ENCODE assay signal across 8 cellular contexts in genomic region chr16:67873435-67874146, GRCh38. TPM values are rescaled to one million over a fixed set of nuclear protein-coding genes. Genes with fewer than 3 reads are reported as not detected.
DNase-seq lines count a peak whose midpoint lies in the region; ATAC-seq and TF ChIP-seq lines count a peak whose summit lies in the region.

No MANE protein-coding gene starts in this region.

- peak in 2 of 61 donors; percentile 29 to 35 for DNase-seq in caudate nucleus (lab: John Stamatoyannopoulos, UW)
- DNase-seq in mucosa of descending colon = no peak
- DNase-seq in activated CD4-positive, alpha-beta T cell treated with anti-CD3 and anti-CD28 coated beads, Interleukin-2, amount 50 U/mL, for 1 hour = no peak

- H3K27ac ChIP-seq in HUES48 (ENCODE audit: low read depth, low read length) (peak overlapping the region; percentile 64), caudate nucleus (ENCODE audit: low read depth, low read length) (peak overlapping the region; percentile 85)

- H3K4me1 ChIP-seq in HUES48 (ENCODE audit: control insufficient read depth, insufficient read depth, low read length) (peaks cover 2% of the 10 kb centered on the region; the same call in 1 of the 2 replicates), mucosa of descending colon (ENCODE audit: low read depth) (peaks cover 9% of the 10 kb centered on the region)

- H3K36me3 ChIP-seq in HUES48 (ENCODE audit: control insufficient read depth, insufficient read depth, low read length) (peaks cover 64% of the 10 kb centered on the region), mucosa of descending colon (ENCODE audit: low read depth) (peaks cover 15% of the 10 kb centered on the region)

- ATAC-seq in GM18502 (IDR thresholded peaks at IDR 0.05; ENCODE audit: poor library complexity, unreplicated experiment) = peak; percentile 3
- peak; percentile 49 for ATAC-seq in mucosa of descending colon
- no peak for ATAC-seq in GM19324 (IDR thresholded peaks at IDR 0.05; ENCODE audit: low FRiP score, unreplicated experiment)
- no peak for ATAC-seq in HG03097 (IDR thresholded peaks at IDR 0.05; ENCODE audit: low FRiP score, unreplicated experiment)
- no peak for ATAC-seq in GM18870 (IDR thresholded peaks at IDR 0.05; ENCODE audit: unreplicated experiment)

- no peaks in the 10 kb centered on the region for H3K27me3 ChIP-seq in HUES48 (ENCODE audit: control insufficient read depth, insufficient read depth, low read length)

- H3K9ac ChIP-seq in HUES48 (ENCODE audit: low read depth, low read length) = peak overlapping the region; percentile 84

- no peak for TF ChIP-seq CTCF in mucosa of descending colon (IDR thresholded peaks at IDR 0.05)

- H3K4me3 ChIP-seq in HUES48 (ENCODE audit: low read depth, low read length) = peak overlapping the region; percentile 95
- peak overlapping the region; percentile 97 for H3K4me3 ChIP-seq in mucosa of descending colon

- intact Hi-C loops in mucosa of descending colon (cut with DNase I, micrococcal nuclease) = no loop called here

- H3K9me3 ChIP-seq in HUES48 (ENCODE audit: control insufficient read depth, insufficient read depth, low read length) = no peaks in the 10 kb centered on the region
- H3K9me3 ChIP-seq in mucosa of descending colon = no peaks in the 10 kb centered on the region

RNA-seq across cellular contexts. Expression of gene EDC4, which starts 0.7 kb away (rescaled TPM):
- total RNA-seq in mucosa of descending colon = 10 to 100 TPM; 58.3 to 82.0 (median 64.6) TPM

RNA-seq across cellular contexts. Expression of gene NRN1L, which starts 11.1 kb away (rescaled TPM):
- under 1 TPM in 2 of 3 donors, not detected in 1; 0.49 to 0.99 TPM for total RNA-seq in mucosa of descending colon

RNA-seq across cellular contexts. Expression of gene PSKH1, which starts 19.5 kb away (rescaled TPM):
- total RNA-seq in mucosa of descending colon = 10 to 100 TPM; 33.8 to 43.3 (median 38.1) TPM

RNA-seq across cellular contexts. Expression of gene CENPT, which starts 26.1 kb away (rescaled TPM):
- 10 to 100 TPM; 33.2 to 55.0 (median 36.6) TPM for total RNA-seq in mucosa of descending colon

RNA-seq across cellular contexts. Expression of gene NUTF2, which starts 26.9 kb away (rescaled TPM):
- 10 to 100 TPM; 56.0 to 69.3 (median 58.0) TPM for total RNA-seq in mucosa of descending colon

Comparison
In these comparisons a context has a peak if more than half of its experiments do, and no peak if none do; other contexts are left out.
1. ATAC-seq: peak in GM18502 (single experiment) and mucosa of descending colon (single experiment); none in GM19324 (single experiment), HG03097 (single experiment) and GM18870 (single experiment).